11 cellular contexts compared by ENCODE assay signal in the genomic region with DNA sequence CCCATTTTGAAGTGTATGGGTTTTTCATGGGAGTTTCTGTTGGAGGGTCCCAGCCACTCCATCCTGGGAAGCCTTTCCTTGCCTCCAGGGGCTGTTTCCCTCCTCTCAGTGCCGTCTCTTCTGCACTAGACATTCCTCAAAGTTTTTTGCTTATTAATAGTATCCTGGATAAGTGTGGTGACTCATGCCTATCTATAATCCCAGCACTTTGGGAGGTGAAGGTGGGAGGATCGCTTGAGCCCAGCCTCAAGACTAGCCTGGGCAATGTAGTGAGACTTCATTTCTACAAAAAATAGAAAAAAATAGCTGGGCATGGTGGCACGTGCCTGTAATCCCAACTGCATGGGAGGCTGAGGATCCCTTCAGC. TPM values are rescaled to one million over a fixed set of nuclear protein-coding genes. Genes with fewer than 3 reads are reported as not detected.
A peak's percentile ranks its signal among the peaks of the same experiment; 100 is the strongest.
DNase-seq lines count a peak whose midpoint lies in the region; ATAC-seq and TF ChIP-seq lines count a peak whose summit lies in the region.
"Had no signal": no experiment of that assay in that cellular context is flagged by ENCODE, and none has a peak within 500 bp of the region (broad histone marks: within the 10 kb centered on the region; RNA-seq: fewer than 3 reads in every experiment).

No MANE protein-coding gene starts in this region.

- H3K9me3 ChIP-seq in psoas muscle (no peaks in the 10 kb centered on the region), OCI-LY7 (ENCODE audit: low read length) (no peaks in the 10 kb centered on the region)

- ATAC-seq in SK-N-SH treated with all-trans-retinoic acid at 6 μM for 48 hours, result peak; percentile 91
- ATAC-seq in psoas muscle, result peak; percentile 77 to 91 (median 84)
- ATAC-seq: GM12878 had no signal

- H3K36me3 ChIP-seq in psoas muscle (ENCODE audit: insufficient read depth in 1 of 2, low read depth in 1 of 2) (no peaks in the 10 kb centered on the region), OCI-LY7 (ENCODE audit: insufficient read depth, low read length) (no peaks in the 10 kb centered on the region)

- POLR2A ChIA-PET in OCI-LY7 (lab: Charles Lee), result no interaction called here

- no peaks in the 10 kb centered on the region for H3K27me3 ChIP-seq in psoas muscle (ENCODE audit: insufficient read depth in 3 of 3, low read length in 2 of 3)

- WGBS in psoas muscle, 3 donors, result 31 to 43% (median 38%) methylated on average over 3 of the region's 3 CpGs

- no peak overlapping the region for H2AFZ ChIP-seq in OCI-LY7 (ENCODE audit: low read length)

- no peaks in the 10 kb centered on the region for H3K9me2 ChIP-seq in OCI-LY7 (ENCODE audit: insufficient read depth, low read length)

- intact Hi-C loops in psoas muscle (cut with DNase I), result no loop called here
- intact Hi-C loops in OCI-LY7 (cut with micrococcal nuclease; ENCODE audit: unreplicated experiment), result no loop called here
- intact Hi-C loops in posterior cingulate gyrus (cut with DNase I), result no loop called here

- DNase-seq in EH (ENCODE audit: low read depth) (peak; percentile 69), fibroblast of villous mesenchyme (ENCODE audit: low read depth) (peak; percentile 39), psoas muscle (no peak), OCI-LY7 (ENCODE audit: low spot score) (no peak), GF-D8 (lab: John Stamatoyannopoulos, UW) (no peak), posterior cingulate gyrus (no peak), COLO668 (lab: John Stamatoyannopoulos, UW; ENCODE audit: unreplicated experiment) (no peak)
- DNase-seq: activated effector memory CD4-positive, alpha-beta T cell treated with Interleukin-2 at 50 U/mL for 16 hours had no signal

- H3K79me2 ChIP-seq in OCI-LY7 (ENCODE audit: insufficient read depth, low read depth, low read length), result no peaks in the 10 kb centered on the region

- H3K4me3 ChIP-seq in fibroblast of villous mesenchyme (ENCODE audit: low read depth, low read length) (no peak overlapping the region), psoas muscle (no peak overlapping the region), OCI-LY7 (ENCODE audit: low read depth, low read length, poor library complexity, severe bottlenecking) (no peak overlapping the region)
- H3K4me3 ChIP-seq: GM12878 had no signal

- peaks cover 25% of the 10 kb centered on the region for H3K4me1 ChIP-seq in psoas muscle
- H3K4me1 ChIP-seq in OCI-LY7 (ENCODE audit: insufficient read depth, low read length, poor library complexity, severe bottlenecking), result no peaks in the 10 kb centered on the region

- no peak overlapping the region for H3K4me2 ChIP-seq in OCI-LY7 (ENCODE audit: low read length)

- no peaks in the 10 kb centered on the region for H4K20me1 ChIP-seq in OCI-LY7 (ENCODE audit: insufficient read depth, low read length)

- CTCF ChIA-PET in OCI-LY7 (lab: Charles Lee; ENCODE audit: unreplicated experiment), result no interaction called here

- peak overlapping the region; percentile 78 for H3K27ac ChIP-seq in psoas muscle
- no peak overlapping the region for H3K27ac ChIP-seq in OCI-LY7 (ENCODE audit: low read depth, low read length, poor library complexity, severe bottlenecking)
- H3K27ac ChIP-seq: VCaP had no signal

- no TSS peak for BruUV-seq in OCI-LY7 (replicated peaks; lab: Mats Ljungman, UMichigan)

- TF ChIP-seq CTCF in fibroblast of villous mesenchyme (IDR thresholded peaks at IDR 0.05; ENCODE audit: insufficient read depth, low read depth, low read length), result no peak
- TF ChIP-seq CTCF in psoas muscle (IDR thresholded peaks at IDR 0.05), result no peak
- no peak for TF ChIP-seq CTCF in OCI-LY7 (conservative IDR thresholded peaks at IDR 0.05; ENCODE audit: low read length)

TF ChIP-seq in SK-N-SH treated with all-trans-retinoic acid at 6 μM for 48 hours, 23 proteins besides CTCF, POLR2A, EP300 and RAD21:
- no peak for TF ChIP-seq ZNF70 (CRISPR knock-in tag; IDR thresholded peaks at IDR 0.05)
TF ChIP-seq in SK-N-SH treated with all-trans-retinoic acid at 6 μM for 48 hours: peak in this region for 0.

RNA-seq across cellular contexts. Expression of a gene that starts 43.1 kb away (rescaled TPM):
- total RNA-seq in fibroblast of villous mesenchyme, result 1.6 and 2.6 TPM in 2 replicates
- total RNA-seq in psoas muscle, result 1 to 10 TPM; 5.3 to 7.7 (median 5.7) TPM
- 1 to 10 TPM; 3.9 to 6.0 (median 4.1) TPM for polyA plus RNA-seq in psoas muscle
- total RNA-seq in OCI-LY7 (2014; rRNA removed; shearing (Covaris generic)), result 8.3 and 14.4 TPM in 2 replicates
- 14.1 and 16.3 TPM in 2 replicates for total RNA-seq in OCI-LY7 (2022)

Comparison
In these comparisons a context has a peak if more than half of its experiments do, and no peak if none do; other contexts are left out.
1. DNase-seq: peak in EH (single experiment) and fibroblast of villous mesenchyme (single experiment); none in psoas muscle (0 of 2), OCI-LY7 (single experiment), GF-D8 (single experiment), posterior cingulate gyrus (0 of 10) and COLO668 (single experiment).